ENCODE assay signal across 8 cellular contexts in the genomic region with DNA sequence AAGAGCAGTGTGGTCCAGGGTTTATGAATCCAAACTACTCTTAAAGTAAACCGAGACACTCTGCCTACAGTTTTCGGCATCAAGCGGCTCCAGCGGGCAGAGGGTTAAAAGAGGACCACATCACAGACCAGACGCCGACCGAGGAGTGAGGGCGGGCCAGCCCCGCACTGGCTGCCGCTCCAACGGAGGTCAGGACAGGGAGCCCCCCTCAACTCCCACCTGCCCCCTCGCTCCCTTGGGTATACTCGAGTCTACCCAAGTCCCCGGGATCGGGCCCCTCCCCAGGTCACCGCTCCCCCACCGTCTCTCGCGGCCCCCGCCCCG. TPM values are rescaled to one million over a fixed set of nuclear protein-coding genes. Genes with fewer than 3 reads are reported as not detected.
A peak's percentile ranks its signal among the peaks of the same experiment; 100 is the strongest.
DNase-seq lines count a peak whose midpoint lies in the region; ATAC-seq and TF ChIP-seq lines count a peak whose summit lies in the region.

No MANE protein-coding gene starts in this region.

- H3K4me2 ChIP-seq in DOHH2 (ENCODE audit: low read length) = peak overlapping the region; percentile 79

- H3K27ac ChIP-seq in DOHH2 (ENCODE audit: low read depth, low read length) = peak overlapping the region; percentile 43
- peak overlapping the region; percentile 97 for H3K27ac ChIP-seq in vagina

- peak overlapping the region; percentile 99 for H3K4me3 Mint-ChIP-seq in endothelial cell (ENCODE audit: unreplicated experiment)

- peak; percentile 44 for ATAC-seq in GM21447 (IDR thresholded peaks at IDR 0.05; ENCODE audit: unreplicated experiment)

- peaks cover 34% of the 10 kb centered on the region for H3K79me2 ChIP-seq in DOHH2 (ENCODE audit: control insufficient read depth, low read length)

- H3K27me3 Mint-ChIP-seq in endothelial cell (ENCODE audit: unreplicated experiment) = peaks cover 4% of the 10 kb centered on the region

- peaks cover 14% of the 10 kb centered on the region for H3K4me1 Mint-ChIP-seq in endothelial cell (ENCODE audit: unreplicated experiment)

- intact Hi-C loops in vagina (cut with DNase I) = loop anchor here (10.0 kb wide), 1 partner anchor 49 kb away; a partner anchor contains a TSS

- H3K4me1 ChIP-seq in DOHH2 (ENCODE audit: control insufficient read depth, low read length) (peaks cover 23% of the 10 kb centered on the region), mucosa of stomach (ENCODE audit: control insufficient read depth, insufficient read depth, low read length) (peaks cover 5% of the 10 kb centered on the region), vagina (peaks cover 31% of the 10 kb centered on the region)

- H3K9me2 ChIP-seq in DOHH2 (replicated peaks; ENCODE audit: control insufficient read depth, low read length) = no peaks in the 10 kb centered on the region

- H3K27me3 ChIP-seq in DOHH2 (ENCODE audit: control insufficient read depth, low read length) (no peaks in the 10 kb centered on the region), mucosa of stomach (ENCODE audit: control insufficient read depth, insufficient read depth, low read length) (no peaks in the 10 kb centered on the region), vagina (no peaks in the 10 kb centered on the region)

- DNase-seq in LHCN-M2 (ENCODE audit: low read depth) = peak; percentile 56
- peak; percentile 84 for DNase-seq in SKM-1 (lab: John Stamatoyannopoulos, UW; ENCODE audit: unreplicated experiment)
- DNase-seq in endothelial cell (ENCODE audit: low spot score) = no peak
- no peak for DNase-seq in vagina (ENCODE audit: extremely low spot score in 2 of 2)
- no peak for DNase-seq in NCI-H146 treated with DMSO at 0.1 percent for 48 hours (lab: John Stamatoyannopoulos, UW; ENCODE audit: unreplicated experiment)

- H3K4me3 ChIP-seq in DOHH2 (ENCODE audit: low read length) = peak overlapping the region; percentile 85
- peak overlapping the region; percentile 77 for H3K4me3 ChIP-seq in mucosa of stomach (ENCODE audit: low read length)
- H3K4me3 ChIP-seq in vagina = peak overlapping the region; percentile 94 to 97

- H3K9me3 ChIP-seq in DOHH2 (ENCODE audit: control insufficient read depth, insufficient read depth, low read length) (no peaks in the 10 kb centered on the region), mucosa of stomach (ENCODE audit: control insufficient read depth, low read length) (no peaks in the 10 kb centered on the region), vagina (no peaks in the 10 kb centered on the region)

- peaks cover 6% of the 10 kb centered on the region for H3K36me3 ChIP-seq in DOHH2 (ENCODE audit: control insufficient read depth, low read length)
- no peaks in the 10 kb centered on the region for H3K36me3 ChIP-seq in mucosa of stomach (ENCODE audit: control insufficient read depth, insufficient read depth, low read length)
- H3K36me3 ChIP-seq in vagina = no peaks in the 10 kb centered on the region

- no peak for TF ChIP-seq POLR2A in vagina (IDR thresholded peaks at IDR 0.05)

- peak overlapping the region; percentile 52 for H3K27ac Mint-ChIP-seq in endothelial cell (ENCODE audit: unreplicated experiment)

- no peak for TF ChIP-seq CTCF in DOHH2 (IDR thresholded peaks at IDR 0.05; ENCODE audit: low read depth, low read length, poor library complexity, severe bottlenecking)
- TF ChIP-seq CTCF in endothelial cell (IDR thresholded peaks at IDR 0.05; ENCODE audit: unreplicated experiment) = no peak
- TF ChIP-seq CTCF in vagina (IDR thresholded peaks at IDR 0.05) = no peak

- H3K36me3 Mint-ChIP-seq in endothelial cell (ENCODE audit: low read depth, unreplicated experiment) = no peaks in the 10 kb centered on the region

- H4K20me1 ChIP-seq in DOHH2 (ENCODE audit: control insufficient read depth, insufficient read depth, low read depth, low read length) = no peaks in the 10 kb centered on the region

- no peaks in the 10 kb centered on the region for H3K9me3 Mint-ChIP-seq in endothelial cell (ENCODE audit: unreplicated experiment)

- peak overlapping the region; percentile 93 for H3K9ac ChIP-seq in mucosa of stomach (ENCODE audit: low read length)

- H3F3A ChIP-seq in DOHH2 (ENCODE audit: control insufficient read depth, insufficient read depth) = 0 out of 2 replicates have a peak, but pooled peaks cover 6% of the 10 kb centered on the region

RNA-seq across cellular contexts. Expression of a gene that starts 0.3 kb away (rescaled TPM):
- total RNA-seq in LHCN-M2 (2014; rRNA removed) (25.6 and 34.7 TPM in 2 replicates), endothelial cell (ENCODE audit: unreplicated experiment) (40.3 TPM), vagina (71.5 TPM)
- 28.5 TPM for polyA plus RNA-seq in LHCN-M2 (2012)

RNA-seq across cellular contexts. Expression of a gene that starts 10.9 kb away (rescaled TPM):
- total RNA-seq in LHCN-M2 (2014; rRNA removed) (not detected in 2 replicates), endothelial cell (ENCODE audit: unreplicated experiment) (not detected), vagina (not detected)
- not detected for polyA plus RNA-seq in LHCN-M2 (2012)

RNA-seq across cellular contexts. Expression of a gene that starts 50.1 kb away (rescaled TPM):
- total RNA-seq in LHCN-M2 (2014; rRNA removed) (18.1 and 25.6 TPM in 2 replicates), endothelial cell (ENCODE audit: unreplicated experiment) (50.6 TPM), vagina (51.1 TPM)
- polyA plus RNA-seq in LHCN-M2 (2012) = 16.9 TPM

Comparison
In these comparisons a context has a peak if more than half of its experiments do, and no peak if none do; other contexts are left out.
1. DNase-seq: peak in LHCN-M2 (single experiment) and SKM-1 (single experiment); none in endothelial cell (single experiment), vagina (0 of 2) and NCI-H146 treated with DMSO at 0.1 percent for 48 hours (single experiment).
2. Peak in every context shown above with its lines, with median percentiles within 50 percentile points of each other: H3K4me3 ChIP-seq.